In genomic region chr10:99370993-99371392, GRCh38 we compare ENCODE assay signal across 8 cellular contexts. TPM values are rescaled to one million over a fixed set of nuclear protein-coding genes. Genes with fewer than 3 reads are reported as not detected.
A peak's percentile ranks its signal among the peaks of the same experiment; 100 is the strongest.
DNase-seq lines count a peak whose midpoint lies in the region; ATAC-seq and TF ChIP-seq lines count a peak whose summit lies in the region.

No MANE protein-coding gene starts in this region.

- ATAC-seq in GM19025 (IDR thresholded peaks at IDR 0.05; ENCODE audit: low read depth, unreplicated experiment) (peak; percentile 90), HG03060 (IDR thresholded peaks at IDR 0.05; ENCODE audit: low read depth, unreplicated experiment) (peak; percentile 78), gastroesophageal sphincter (no peak), gastrocnemius medialis (no peak)

- TF ChIP-seq POLR2A in gastroesophageal sphincter (IDR thresholded peaks at IDR 0.05), result no peak
- no peak for TF ChIP-seq POLR2A in gastrocnemius medialis (IDR thresholded peaks at IDR 0.05)

- WGBS in gastroesophageal sphincter (ENCODE audit: low coverage in 1 of 2), 2 donors, result 42 to 44% methylated on average over 2 of the region's 2 CpGs

- H3K9me3 ChIP-seq in gastroesophageal sphincter, result no peaks in the 10 kb centered on the region
- H3K9me3 ChIP-seq in gastrocnemius medialis, result no peaks in the 10 kb centered on the region

- no peak for TF ChIP-seq EP300 in gastroesophageal sphincter (IDR thresholded peaks at IDR 0.05)

- intact Hi-C loops in gastrocnemius medialis (cut with DNase I; ENCODE audit: low total_unique reads), result no loop called here

- H3K36me3 ChIP-seq in gastroesophageal sphincter, result no peaks in the 10 kb centered on the region
- H3K36me3 ChIP-seq in gastrocnemius medialis, result no peaks in the 10 kb centered on the region

- DNase-seq in DMS53 treated with DMSO at 0.1 percent for 48 hours (lab: John Stamatoyannopoulos, UW; ENCODE audit: unreplicated experiment), result peak; percentile 19
- DNase-seq in RPMI7951 (ENCODE audit: low read depth), result peak; percentile 55
- no peak for DNase-seq in effector CD4-positive, alpha-beta T cell
- no peak for DNase-seq in gastrocnemius medialis
- DNase-seq in NCI-H2029 (lab: John Stamatoyannopoulos, UW), result no peak

- TF ChIP-seq CTCF in gastroesophageal sphincter (IDR thresholded peaks at IDR 0.05) (peak in 3 of 4 experiments; percentile 36 to 41 (median 40)), gastrocnemius medialis (IDR thresholded peaks at IDR 0.05 in 4 of 5, conservative IDR thresholded peaks at IDR 0.05 in 1 of 5) (no peak)

- H3K27ac ChIP-seq in gastroesophageal sphincter (no peak overlapping the region), gastrocnemius medialis (no peak overlapping the region)

- in situ Hi-C loops in gastrocnemius medialis (cut with MboI; ENCODE audit: low sequenced_read_pairs in 4 of 4), result no loop called here

- H3K27me3 ChIP-seq in gastroesophageal sphincter (no peaks in the 10 kb centered on the region), gastrocnemius medialis (no peaks in the 10 kb centered on the region)

- H3K4me1 ChIP-seq in gastroesophageal sphincter, result peaks cover 0 to 5% (median 0%) of the 10 kb centered on the region in 3 donors
- no peaks in the 10 kb centered on the region for H3K4me1 ChIP-seq in gastrocnemius medialis

- no peak overlapping the region for H3K4me3 ChIP-seq in gastroesophageal sphincter
- no peak overlapping the region for H3K4me3 ChIP-seq in gastrocnemius medialis

RNA-seq across cellular contexts. Expression of gene CNNM1, which starts 41.8 kb away (rescaled TPM):
- total RNA-seq in RPMI7951 (2014; rRNA removed; shearing (Covaris generic)), result 1.4 and 2.2 TPM in 2 replicates
- total RNA-seq in gastroesophageal sphincter, result 1 to 10 TPM; 1.9 to 3.1 (median 3.0) TPM
- total RNA-seq in gastrocnemius medialis, result not detected

RNA-seq across cellular contexts. Expression of gene GOT1, which starts 59.4 kb away (rescaled TPM):
- 24.2 and 32.3 TPM in 2 replicates for total RNA-seq in RPMI7951 (2014; rRNA removed; shearing (Covaris generic))
- total RNA-seq in gastroesophageal sphincter (10 to 100 TPM; 15.8 to 32.2 (median 23.2) TPM), gastrocnemius medialis (100 to 1,000 TPM in 3 of 4 donors, 10 to 100 TPM in 1; 91.4 to 215 (median 135) TPM)

Comparison
In these comparisons a context has a peak if more than half of its experiments do, and no peak if none do; other contexts are left out.
1. DNase-seq: peak in DMS53 treated with DMSO at 0.1 percent for 48 hours (single experiment) and RPMI7951 (single experiment); none in effector CD4-positive, alpha-beta T cell (single experiment), gastrocnemius medialis (0 of 2) and NCI-H2029 (single experiment).
2. ATAC-seq: peak in GM19025 (single experiment) and HG03060 (single experiment); none in gastroesophageal sphincter (single experiment) and gastrocnemius medialis (0 of 2).
3. CTCF ChIP-seq: peak in gastroesophageal sphincter (3 of 4); none in gastrocnemius medialis (0 of 5).